8 cellular contexts compared by ENCODE assay signal in the genomic region with DNA sequence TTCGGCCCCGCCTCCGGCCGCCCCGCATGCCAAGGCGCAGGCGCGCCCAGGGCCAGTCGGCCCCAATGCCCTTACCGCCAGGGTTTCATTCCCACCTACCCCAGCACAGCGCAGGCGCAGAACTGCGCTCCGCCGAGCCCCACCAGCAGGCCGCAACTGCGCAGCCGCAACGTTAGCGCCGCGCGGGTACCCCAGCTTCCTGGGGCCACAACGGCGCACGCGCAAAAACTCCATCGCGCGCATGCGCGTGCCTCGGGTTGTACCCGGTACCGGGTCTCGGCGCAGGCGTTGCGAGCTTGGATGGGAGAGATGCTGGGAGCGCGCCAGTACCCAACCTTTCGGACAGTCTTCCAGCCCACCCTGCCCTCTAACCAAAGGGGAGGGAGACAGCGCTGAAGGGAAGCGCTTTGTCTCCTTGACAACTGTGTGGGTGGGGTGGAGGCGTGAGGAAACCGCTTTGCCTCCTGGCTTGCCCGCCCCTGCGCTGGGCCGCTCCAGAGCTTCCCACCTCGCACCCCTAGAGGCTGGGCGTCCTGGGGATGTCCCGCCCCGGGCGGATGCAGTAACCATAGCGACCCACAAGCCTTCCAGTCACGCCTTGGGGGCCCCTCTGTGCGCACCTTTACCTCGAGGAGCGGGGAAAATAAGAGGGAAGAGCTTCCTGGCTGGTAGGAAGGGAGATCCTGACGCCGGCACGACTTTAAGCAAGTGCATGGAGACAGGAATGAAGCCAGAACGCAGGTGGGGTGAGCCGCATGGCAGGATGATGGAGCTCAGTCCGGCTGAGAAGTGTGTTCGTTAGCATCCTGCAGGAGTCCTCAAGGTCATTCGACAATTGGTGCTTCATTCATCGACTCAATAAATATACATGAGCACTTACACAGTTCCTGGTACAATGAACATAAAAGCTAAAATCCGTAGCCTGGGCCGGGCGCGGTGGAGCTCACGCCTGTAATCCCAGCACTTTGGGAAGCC. TPM values are rescaled to one million over a fixed set of nuclear protein-coding genes. Genes with fewer than 3 reads are reported as not detected.
DNase-seq lines count a peak whose midpoint lies in the region; ATAC-seq and TF ChIP-seq lines count a peak whose summit lies in the region.

No MANE protein-coding gene starts in this region.

- no peaks in the 10 kb centered on the region for H3F3A ChIP-seq in Loucy (ENCODE audit: low read depth)

- H3K9me3 ChIP-seq in ES-I3 (ENCODE audit: control insufficient read depth, insufficient read depth, low read length) (no peaks in the 10 kb centered on the region), Loucy (ENCODE audit: insufficient read depth, low read depth, low read length) (no peaks in the 10 kb centered on the region), RWPE2 (ENCODE audit: severe bottlenecking) (no peaks in the 10 kb centered on the region)

- H3K36me3 Mint-ChIP-seq in nephron progenitor cell (ENCODE audit: low read depth) = peaks cover 26% of the 10 kb centered on the region
- peaks cover 11% of the 10 kb centered on the region for H3K36me3 Mint-ChIP-seq in stimulated activated naive CD8-positive, alpha-beta T cell treated with anti-CD3 and anti-CD28 coated beads, Interleukin-15, Interleukin-2, amounts not matched to agents 100 ng/mL and 50 ng/mL, for 24 hours (ENCODE audit: low read depth)

- H3K9me2 ChIP-seq in Loucy (replicated peaks; ENCODE audit: low read depth, low read length) = no peaks in the 10 kb centered on the region

- H3K36me3 ChIP-seq in ES-I3 (ENCODE audit: insufficient read depth, low read length) (peaks cover 3% of the 10 kb centered on the region; the same call in 1 of the 2 replicates), H7 (replicated peaks; ENCODE audit: control insufficient read depth, insufficient read depth, low read length) (no peaks in the 10 kb centered on the region; the same call in 1 of the 2 replicates), Loucy (ENCODE audit: insufficient read depth, low read length) (no peaks in the 10 kb centered on the region; the same call in 1 of the 2 replicates), RWPE2 (ENCODE audit: low read depth) (peaks cover 27% of the 10 kb centered on the region)

- peak overlapping the region; percentile 64 for H3K27ac Mint-ChIP-seq in nephron progenitor cell
- H3K27ac Mint-ChIP-seq in stimulated activated naive CD8-positive, alpha-beta T cell treated with anti-CD3 and anti-CD28 coated beads, Interleukin-15, Interleukin-2, amounts not matched to agents 100 ng/mL and 50 ng/mL, for 24 hours = peak overlapping the region; percentile 85

- peak overlapping the region; percentile 72 for H3K9ac ChIP-seq in ES-I3 (ENCODE audit: low read depth, low read length)
- peak overlapping the region; percentile 98 for H3K9ac ChIP-seq in Loucy (ENCODE audit: low read depth, low read length, poor library complexity, severe bottlenecking)

- H3K4me1 ChIP-seq in ES-I3 (ENCODE audit: insufficient read depth, low read length) (peaks cover 4% of the 10 kb centered on the region; the same call in 1 of the 2 replicates), Loucy (ENCODE audit: insufficient read depth, low read length, poor library complexity, severe bottlenecking) (peaks cover 5% of the 10 kb centered on the region), RWPE2 (ENCODE audit: insufficient read depth, poor library complexity, severe bottlenecking) (no peaks in the 10 kb centered on the region)

- peak; percentile 84 for ATAC-seq in RWPE2 (ENCODE audit: low read depth)

- peak overlapping the region; percentile 89 for H2AFZ ChIP-seq in Loucy (ENCODE audit: low read length)

- DNase-seq in H7 (peak; percentile 100), RWPE2 (ENCODE audit: low spot score) (peak; percentile 95), fibroblast of the aortic adventitia (ENCODE audit: low read depth) (peak; percentile 97), nephron progenitor cell (peak; percentile 100)
- DNase-seq in activated effector memory CD4-positive, alpha-beta T cell treated with Interleukin-2 at 50 U/mL for 16 hours = peak; percentile 99

- H3K27ac ChIP-seq in RWPE2 (ENCODE audit: poor library complexity, severe bottlenecking) = peak overlapping the region; percentile 14

- H3K4me3 ChIP-seq in H7 (ENCODE audit: insufficient read depth, low read depth, low read length) (peak overlapping the region; percentile 80), Loucy (ENCODE audit: low read length, poor library complexity, severe bottlenecking) (peak overlapping the region; percentile 99), RWPE2 (ENCODE audit: severe bottlenecking) (peak overlapping the region; percentile 43), fibroblast of the aortic adventitia (ENCODE audit: low read depth, low read length) (peak overlapping the region; percentile 84)

- H3K79me2 ChIP-seq in Loucy (ENCODE audit: insufficient read depth, low read length) = peaks cover 27% of the 10 kb centered on the region

- H3K4me2 ChIP-seq in Loucy (ENCODE audit: low read depth, low read length, poor library complexity, severe bottlenecking) = peak overlapping the region; percentile 85

- no peaks in the 10 kb centered on the region for H3K9me3 Mint-ChIP-seq in nephron progenitor cell
- no peaks in the 10 kb centered on the region for H3K9me3 Mint-ChIP-seq in stimulated activated naive CD8-positive, alpha-beta T cell treated with anti-CD3 and anti-CD28 coated beads, Interleukin-15, Interleukin-2, amounts not matched to agents 100 ng/mL and 50 ng/mL, for 24 hours

- peak overlapping the region; percentile 79 for H3K4me3 Mint-ChIP-seq in nephron progenitor cell
- H3K4me3 Mint-ChIP-seq in stimulated activated naive CD8-positive, alpha-beta T cell treated with anti-CD3 and anti-CD28 coated beads, Interleukin-15, Interleukin-2, amounts not matched to agents 100 ng/mL and 50 ng/mL, for 24 hours = peak overlapping the region; percentile 91

- peaks cover 48% of the 10 kb centered on the region for H3K27me3 Mint-ChIP-seq in nephron progenitor cell (ENCODE audit: low read depth, poor library complexity)
- no peaks in the 10 kb centered on the region for H3K27me3 Mint-ChIP-seq in stimulated activated naive CD8-positive, alpha-beta T cell treated with anti-CD3 and anti-CD28 coated beads, Interleukin-15, Interleukin-2, amounts not matched to agents 100 ng/mL and 50 ng/mL, for 24 hours

- TF ChIP-seq CTCF in Loucy (conservative IDR thresholded peaks at IDR 0.05; ENCODE audit: low read length) (no peak), RWPE2 (IDR thresholded peaks at IDR 0.05; ENCODE audit: poor library complexity, severe bottlenecking) (no peak), fibroblast of the aortic adventitia (IDR thresholded peaks at IDR 0.05; ENCODE audit: insufficient read depth, low read length) (no peak), nephron progenitor cell (IDR thresholded peaks at IDR 0.05) (no peak)

- peaks cover 10% of the 10 kb centered on the region for H3K4me1 Mint-ChIP-seq in nephron progenitor cell
- H3K4me1 Mint-ChIP-seq in stimulated activated naive CD8-positive, alpha-beta T cell treated with anti-CD3 and anti-CD28 coated beads, Interleukin-15, Interleukin-2, amounts not matched to agents 100 ng/mL and 50 ng/mL, for 24 hours (ENCODE audit: low read depth) = peaks cover 12% of the 10 kb centered on the region

- H4K20me1 ChIP-seq in Loucy (ENCODE audit: insufficient read depth, low read length, poor library complexity, severe bottlenecking) = peaks cover 4% of the 10 kb centered on the region

- H3K27me3 ChIP-seq in H7 (ENCODE audit: control insufficient read depth, insufficient read depth, low read length) (peaks cover 15% of the 10 kb centered on the region), Loucy (ENCODE audit: insufficient read depth, low read length, poor library complexity, severe bottlenecking) (no peaks in the 10 kb centered on the region), RWPE2 (ENCODE audit: insufficient read depth, poor library complexity, severe bottlenecking) (no peaks in the 10 kb centered on the region)

RNA-seq across cellular contexts. Expression of gene MYPOP, which starts 0.5 kb away (rescaled TPM):
- total RNA-seq in H7 (2014; rRNA removed; shearing (Covaris generic)) = 2.8 and 2.9 TPM in 2 replicates
- total RNA-seq in fibroblast of the aortic adventitia (ENCODE audit: low replicate concordance) = 0.33 and 2.4 TPM in 2 replicates

RNA-seq across cellular contexts. Expression of gene NANOS2, which starts 11.6 kb away (rescaled TPM):
- not detected in 2 replicates for total RNA-seq in H7 (2014; rRNA removed; shearing (Covaris generic))
- not detected in 2 replicates for total RNA-seq in fibroblast of the aortic adventitia (ENCODE audit: low replicate concordance)

RNA-seq across cellular contexts. Expression of gene IRF2BP1, which starts 17.0 kb away (rescaled TPM):
- 45.2 and 45.7 TPM in 2 replicates for total RNA-seq in H7 (2014; rRNA removed; shearing (Covaris generic))
- total RNA-seq in fibroblast of the aortic adventitia (ENCODE audit: low replicate concordance) = 21.3 and 25.7 TPM in 2 replicates

RNA-seq across cellular contexts. Expression of gene FOXA3, which starts 38.8 kb away (rescaled TPM):
- total RNA-seq in H7 (2014; rRNA removed; shearing (Covaris generic)) = 13.4 and 15.1 TPM in 2 replicates
- total RNA-seq in fibroblast of the aortic adventitia (ENCODE audit: low replicate concordance) = not detected in 2 replicates

RNA-seq across cellular contexts. Expression of gene SYMPK, which starts 40.0 kb away (rescaled TPM):
- total RNA-seq in H7 (2014; rRNA removed; shearing (Covaris generic)) = 66.2 and 70.3 TPM in 2 replicates
- total RNA-seq in fibroblast of the aortic adventitia (ENCODE audit: low replicate concordance) = 21.3 and 38.1 TPM in 2 replicates

Comparison
In these comparisons a context has a peak if more than half of its experiments do, and no peak if none do; other contexts are left out.
1. Peak in every context shown above with its lines: DNase-seq, ATAC-seq, H3K4me3 ChIP-seq and H3K27ac ChIP-seq.
2. H3K4me3 ChIP-seq: peak in every context shown above with its lines; median percentile 99 in Loucy; 84 in fibroblast of the aortic adventitia; 80 in H7; 43 in RWPE2.